8 cellular contexts compared by ENCODE assay signal in the genomic region with DNA sequence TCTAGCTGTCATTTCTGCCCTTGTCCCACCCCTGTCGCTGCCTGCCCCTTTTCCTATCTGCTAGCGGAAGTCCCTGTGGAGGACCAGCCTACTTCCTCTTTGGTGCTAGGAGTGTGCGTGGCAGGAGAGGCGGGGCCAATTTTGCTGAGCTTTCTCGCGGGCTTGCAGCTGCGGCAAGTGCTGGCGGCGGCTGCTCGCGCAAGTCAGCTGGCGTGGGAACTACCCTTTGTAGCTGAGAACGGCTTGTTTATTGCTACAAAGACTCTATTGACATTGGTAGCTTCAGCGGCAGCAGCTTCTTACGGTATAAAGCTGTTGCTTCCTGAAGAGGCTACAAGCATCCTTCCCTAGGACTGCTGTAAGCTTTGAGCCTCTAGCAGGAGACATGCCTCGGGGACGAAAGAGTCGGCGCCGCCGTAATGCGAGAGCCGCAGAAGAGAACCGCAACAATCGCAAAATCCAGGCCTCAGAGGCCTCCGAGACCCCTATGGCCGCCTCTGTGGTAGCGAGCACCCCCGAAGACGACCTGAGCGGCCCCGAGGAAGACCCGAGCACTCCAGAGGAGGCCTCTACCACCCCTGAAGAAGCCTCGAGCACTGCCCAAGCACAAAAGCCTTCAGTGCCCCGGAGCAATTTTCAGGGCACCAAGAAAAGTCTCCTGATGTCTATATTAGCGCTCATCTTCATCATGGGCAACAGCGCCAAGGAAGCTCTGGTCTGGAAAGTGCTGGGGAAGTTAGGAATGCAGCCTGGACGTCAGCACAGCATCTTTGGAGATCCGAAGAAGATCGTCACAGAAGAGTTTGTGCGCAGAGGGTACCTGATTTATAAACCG.
DNase-seq lines count a peak whose midpoint lies in the region; ATAC-seq lines count a peak whose summit lies in the region.

A gene with protein sequence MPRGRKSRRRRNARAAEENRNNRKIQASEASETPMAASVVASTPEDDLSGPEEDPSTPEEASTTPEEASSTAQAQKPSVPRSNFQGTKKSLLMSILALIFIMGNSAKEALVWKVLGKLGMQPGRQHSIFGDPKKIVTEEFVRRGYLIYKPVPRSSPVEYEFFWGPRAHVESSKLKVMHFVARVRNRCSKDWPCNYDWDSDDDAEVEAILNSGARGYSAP (plus strand): TSS at position 138 of the 835 bp plus-strand sequence. CDS start 248 bp downstream, at position 386.

- H3K36me3 Mint-ChIP-seq in effector memory CD8-positive, alpha-beta T cell (ENCODE audit: insufficient read depth): peaks cover 4% of the 10 kb centered on the region
- H3K36me3 Mint-ChIP-seq in memory B cell: no peaks in the 10 kb centered on the region

- peak within 1 kb of the TSS; percentile 91 to 94 for H3K27ac Mint-ChIP-seq in effector memory CD8-positive, alpha-beta T cell
- H3K27ac Mint-ChIP-seq in memory B cell: peak within 1 kb of the TSS; percentile 82

- H3K27me3 Mint-ChIP-seq in effector memory CD8-positive, alpha-beta T cell: no peaks in the 10 kb centered on the region
- H3K27me3 Mint-ChIP-seq in memory B cell: no peaks in the 10 kb centered on the region

- ATAC-seq in GM19025 (IDR thresholded peaks at IDR 0.05; ENCODE audit: low read depth, unreplicated experiment) (peak; percentile 94), HG03342 (IDR thresholded peaks at IDR 0.05; ENCODE audit: unreplicated experiment) (peak; percentile 97), memory B cell (ENCODE audit: low read depth) (peak; percentile 93)
- peak; percentile 91 for ATAC-seq in effector memory CD8-positive, alpha-beta T cell (replicated peaks)

- H3K4me1 Mint-ChIP-seq in effector memory CD8-positive, alpha-beta T cell (ENCODE audit: low read depth in 2 of 2): peaks cover 12 to 17% of the 10 kb centered on the region in 2 donors
- H3K4me1 Mint-ChIP-seq in memory B cell: peaks cover 12% of the 10 kb centered on the region

- H3K9me3 Mint-ChIP-seq in effector memory CD8-positive, alpha-beta T cell: no peaks in the 10 kb centered on the region
- no peaks in the 10 kb centered on the region for H3K9me3 Mint-ChIP-seq in memory B cell

- peak within 1 kb of the TSS; percentile 91 to 94 for H3K4me3 Mint-ChIP-seq in effector memory CD8-positive, alpha-beta T cell
- H3K4me3 Mint-ChIP-seq in memory B cell: peak within 1 kb of the TSS; percentile 91

- peak; percentile 85 for DNase-seq in AG20443 (ENCODE audit: low spot score)
- DNase-seq in NOMO-1 treated with DMSO at 0.1 percent for 48 hours (lab: John Stamatoyannopoulos, UW; ENCODE audit: unreplicated experiment): peak; percentile 63
- peak; percentile 21 to 44 (median 35) for DNase-seq in activated CD8-positive, alpha-beta memory T cell treated with anti-CD3 and anti-CD28 coated beads for 48 hours (ENCODE audit: low read depth in 2 of 3, low spot score in 2 of 3)
- peak; percentile 62 to 64 (median 63) for DNase-seq in effector memory CD8-positive, alpha-beta T cell
- peak; percentile 40 to 68 for DNase-seq in memory B cell (ENCODE audit: low spot score in 2 of 2)
- DNase-seq in stimulated activated CD8-positive, alpha-beta memory T cell treated with anti-CD3 and anti-CD28 coated beads, Interleukin-12 subunit alpha, Interleukin-12 subunit beta, amount 100 ng/mL, for 1 hour (ENCODE audit: low read depth): peak; percentile 60

Comparison
In these comparisons a context has a peak if more than half of its experiments do, and no peak if none do; other contexts are left out.
1. Peak in every context shown above with its lines: DNase-seq and ATAC-seq.
2. DNase-seq: peak in every context shown above with its lines; median percentile 85 in AG20443; 63 in NOMO-1 treated with DMSO at 0.1 percent for 48 hours; 63 in effector memory CD8-positive, alpha-beta T cell; 60 in stimulated activated CD8-positive, alpha-beta memory T cell treated with anti-CD3 and anti-CD28 coated beads, Interleukin-12 subunit alpha, Interleukin-12 subunit beta, amount 100 ng/mL, for 1 hour; 54 in memory B cell; 35 in activated CD8-positive, alpha-beta memory T cell treated with anti-CD3 and anti-CD28 coated beads for 48 hours.